Comparison of ENCODE assay signal across 8 cellular contexts in genomic region chr17:68011199-68011665, GRCh38. TPM values are rescaled to one million over a fixed set of nuclear protein-coding genes. Genes with fewer than 3 reads are reported as not detected.
DNase-seq lines count a peak whose midpoint lies in the region; ATAC-seq, FAIRE-seq and TF ChIP-seq lines count a peak whose summit lies in the region.

No MANE protein-coding gene starts in this region.

- peak; percentile 65 for DNase-seq in ELR (ENCODE audit: low read depth)
- peak; percentile 63 for DNase-seq in HT-29 (ENCODE audit: low spot score)
- DNase-seq in T-helper 9 cell = peak; percentile 68
- DNase-seq in K562 (ENCODE audit: extremely low read depth in 1 of 4, low spot score in 3 of 4) = peak; percentile 73 to 84 (median 74)
- peak; percentile 26 for DNase-seq in kidney tubule cell (ENCODE audit: low spot score)
- DNase-seq in stimulated activated CD4-positive, alpha-beta T cell treated with anti-CD3 and anti-CD28 coated beads, TNF-alpha, amount 100 ng/mL, for 4 hours (ENCODE audit: low read depth in 3 of 3) = peak in 2 of 3 experiments; percentile 29 to 44

- no peak overlapping the region for H3K4me3 ChIP-seq in K562

- peak; percentile 73 to 90 (median 76) for TF ChIP-seq CTCF in K562 (IDR thresholded peaks at IDR 0.05 in 2 of 3, conservative IDR thresholded peaks at IDR 0.05 in 1 of 3; ENCODE audit: insufficient read depth in 2 of 3, low read depth in 1 of 3, low read length in 3 of 3)

- peak; percentile 86 for FAIRE-seq in K562 (lab: Jason Lieb, UNC)

- in situ Hi-C loops in K562 (cut with MboI) = no loop called here

- peak overlapping the region; percentile 16 to 85; a peak in 2 of 4 replicates for H3K9ac ChIP-seq in K562 (ENCODE audit: insufficient read depth in 1 of 2, low read depth in 2 of 2, low read length in 2 of 2)

- no TSS peak for BruUV-seq in K562 (replicated peaks; lab: Mats Ljungman, UMichigan)

- ATAC-seq in K562 (peak; percentile 96), HG02840 (IDR thresholded peaks at IDR 0.05; ENCODE audit: low FRiP score, unreplicated experiment) (no peak), HG02973 (IDR thresholded peaks at IDR 0.05; ENCODE audit: unreplicated experiment) (no peak)

- POLR2A ChIA-PET in K562 (lab: Yijun Ruan, JAX) = no interaction called here

- no peaks in the 10 kb centered on the region; the same call in 1 of the 2 replicates for H3K9me3 ChIP-seq in K562 (replicated peaks; ENCODE audit: control insufficient read depth, insufficient read depth, low read depth, low read length)

- no peaks in the 10 kb centered on the region for H4K20me1 ChIP-seq in K562 (replicated peaks; ENCODE audit: control insufficient read depth, insufficient read depth, low read length)

- peaks cover 2 to 7% of the 10 kb centered on the region in 2 experiments; a peak in 3 of 5 replicates for H3K4me1 ChIP-seq in K562 (replicated peaks in 1 of 2; ENCODE audit: control insufficient read depth in 2 of 2, insufficient read depth in 2 of 2, low read length in 2 of 2)

- no peaks in the 10 kb centered on the region for H3K9me1 ChIP-seq in K562 (ENCODE audit: control insufficient read depth, insufficient read depth, low read length)

- CTCF ChIA-PET in K562 (lab: Yijun Ruan, JAX; ENCODE audit: low intra/inter-chr PET ratio) = no interaction called here

- intact Hi-C loops in K562 (cut with micrococcal nuclease) = loop anchor here (10.0 kb wide), 1 partner anchor 176 kb away; no protein-coding TSS in a partner anchor

- no peak for TF ChIP-seq EP300 in K562 (IDR thresholded peaks at IDR 0.05; ENCODE audit: low read length)

- H3K36me3 ChIP-seq in K562 (ENCODE audit: control insufficient read depth, insufficient read depth, low read length) = no peaks in the 10 kb centered on the region

- peak overlapping the region; percentile 62 for H3K4me2 ChIP-seq in K562 (ENCODE audit: insufficient read depth, low read length)

- 0 out of 3 replicates have a peak overlapping the region, but pooled peaks have one; percentile 19 for H3K27ac ChIP-seq in K562 (ENCODE audit: extremely low read depth, low read depth, low read length)

- 18% methylated on average over 16 of the region's 20 CpGs for WGBS in K562 (ENCODE audit: insufficient coverage, low coverage, missing lambda C conversion rate)

- no peak for TF ChIP-seq POLR2A in K562 (conservative IDR thresholded peaks at IDR 0.05)

- H3K27me3 ChIP-seq in K562 (ENCODE audit: control insufficient read depth in 2 of 2, insufficient read depth in 2 of 2, low read length in 2 of 2) = no peaks in the 10 kb centered on the region

- no peaks in the 10 kb centered on the region for H3K79me2 ChIP-seq in K562 (ENCODE audit: control insufficient read depth, insufficient read depth, low read length)

- H2AFZ ChIP-seq in K562 (ENCODE audit: low read depth, low read length) = peak overlapping the region; percentile 85

- peak in 1 of 2 experiments; percentile 58; a peak in 2 of 4 replicates for TF ChIP-seq RAD21 in K562 (CRISPR knock-in tag; conservative IDR thresholded peaks at IDR 0.05 in 1 of 2, IDR thresholded peaks at IDR 0.05 in 1 of 2)

TF ChIP-seq in K562, 482 proteins besides CTCF, POLR2A, EP300 and RAD21 (continues in another document):
- TF ChIP-seq CTCFL (IDR thresholded peaks at IDR 0.05; ENCODE audit: borderline replicate concordance, insufficient read depth, low read depth, low read length, poor library complexity, severe bottlenecking) = peak; percentile 18
- TF ChIP-seq NBN (IDR thresholded peaks at IDR 0.05; ENCODE audit: low read depth) = peak; percentile 20; the same call in 1 of the 2 replicates
- no peak for TF ChIP-seq NR2C2 (CRISPR knock-in tag; IDR thresholded peaks at IDR 0.05)
- peak; percentile 77 for TF ChIP-seq NR2C2 (tag; IDR thresholded peaks at IDR 0.05)
- TF ChIP-seq ARID1B (IDR thresholded peaks at IDR 0.05) = peak; percentile 39
- TF ChIP-seq SLC30A9 (CRISPR knock-in tag; IDR thresholded peaks at IDR 0.05) = no peak
- 0 out of 2 replicates have a peak, but pooled peaks have one; percentile 20 for TF ChIP-seq CREM (IDR thresholded peaks at IDR 0.05; ENCODE audit: low read depth)
- peak; percentile 85 for TF ChIP-seq BCOR (IDR thresholded peaks at IDR 0.05)
- peak in 2 of 3 experiments; percentile 36 to 60 for TF ChIP-seq YY1 (IDR thresholded peaks at IDR 0.05; ENCODE audit: borderline replicate concordance in 1 of 3, control insufficient read depth in 1 of 3, extremely low read depth in 1 of 3, insufficient read depth in 3 of 3, insufficient read length in 1 of 3, insufficient replicate concordance in 2 of 3, low read depth in 1 of 3, low read length in 2 of 3)
- peak; percentile 48; the same call in 1 of the 2 replicates for TF ChIP-seq NKRF (IDR thresholded peaks at IDR 0.05; ENCODE audit: borderline replicate concordance)
- TF ChIP-seq SMC3 (conservative IDR thresholded peaks at IDR 0.05; ENCODE audit: insufficient read depth, low read depth, low read length) = peak; percentile 41; the same call in 1 of the 2 replicates
- peak; percentile 80 for TF ChIP-seq SMARCA5 (IDR thresholded peaks at IDR 0.05)

RNA-seq across cellular contexts. Expression of gene C17orf58, which starts 15.0 kb away (rescaled TPM):
- 40.7 and 45.7 TPM in 2 replicates for total RNA-seq in HT-29 (2014; rRNA removed; shearing (Covaris generic))
- 8.4 TPM in 2 replicates for total RNA-seq in K562 (2011; cell fraction: chromatin; rRNA removed; ENCODE audit: low replicate concordance)
- total RNA-seq in K562 (2011; cell fraction: nucleolus; rRNA removed) = 9.0 and 9.7 TPM in 2 replicates
- 9.8 and 10.7 TPM in 2 replicates for total RNA-seq in K562 (2011; cell fraction: nucleoplasm; rRNA removed)
- total RNA-seq in K562 (2014; rRNA removed) = 37.4 and 42.5 TPM in 2 replicates
- total RNA-seq in K562 (2014; rRNA removed; fragmentation: Illumina TruSeq; extraction: Trizol) = 23.6 and 24.7 TPM in 2 replicates
- total RNA-seq in K562 (2015; rRNA removed; fragmentation: Illumina TruSeq; extraction: Trizol) = 17.0 and 17.8 TPM in 2 replicates
- 25.2 and 27.6 TPM in 2 replicates for total RNA-seq in K562 (2021)
- 29.2 and 32.7 TPM in 2 replicates for polyA plus RNA-seq in K562 (2011; rRNA removed)
- polyA plus RNA-seq in K562 (2011; cell fraction: cytosol; rRNA removed) = 22.6 and 29.6 TPM in 2 replicates
- polyA plus RNA-seq in K562 (2011; cell fraction: nucleus; rRNA removed) = 15.5 and 16.7 TPM in 2 replicates
- polyA plus RNA-seq in K562 (2012) = 19.9 and 20.2 TPM in 2 replicates
- polyA plus RNA-seq in K562 (2014; fragmentation: Illumina TruSeq; extraction: Trizol) = 22.7 and 27.6 TPM in 2 replicates
- 1 to 10 TPM; 8.6 to 9.9 TPM for polyA plus RNA-seq in K562 (2014; fragmentation: Nextera tagmentation; extraction: Ambion mirVana)
- polyA plus RNA-seq in K562 (2014; rRNA removed) = 32.7 and 35.3 TPM in 2 replicates
- polyA minus RNA-seq in K562 (2011; rRNA and poly(A)+ RNA removed) = 14.0 and 16.2 TPM in 2 replicates
- 7.6 and 11.4 TPM in 2 replicates for polyA minus RNA-seq in K562 (2011; cell fraction: cytosol; rRNA and poly(A)+ RNA removed)
- polyA minus RNA-seq in K562 (2011; cell fraction: nucleus; rRNA and poly(A)+ RNA removed) = 3.9 and 4.7 TPM in 2 replicates

RNA-seq across cellular contexts. Expression of gene KPNA2, which starts 24.3 kb away (rescaled TPM):
- 148 and 150 TPM in 2 replicates for total RNA-seq in HT-29 (2014; rRNA removed; shearing (Covaris generic))
- total RNA-seq in K562 (2011; cell fraction: chromatin; rRNA removed; ENCODE audit: low replicate concordance) = 165 and 234 TPM in 2 replicates
- 104 and 108 TPM in 2 replicates for total RNA-seq in K562 (2011; cell fraction: nucleolus; rRNA removed)
- 115 and 124 TPM in 2 replicates for total RNA-seq in K562 (2011; cell fraction: nucleoplasm; rRNA removed)
- total RNA-seq in K562 (2014; rRNA removed) (132 and 140 TPM in 2 replicates), K562 (2014; rRNA removed; fragmentation: Illumina TruSeq; extraction: Trizol) (241 and 267 TPM in 2 replicates), K562 (2015; rRNA removed; fragmentation: Illumina TruSeq; extraction: Trizol) (235 and 243 TPM in 2 replicates), K562 (2021) (219 and 223 TPM in 2 replicates)
- polyA plus RNA-seq in K562 (2011; rRNA removed) (200 and 229 TPM in 2 replicates), K562 (2014; fragmentation: Illumina TruSeq; extraction: Trizol) (232 and 250 TPM in 2 replicates), K562 (2014; fragmentation: Nextera tagmentation; extraction: Ambion mirVana) (100 to 1,000 TPM; 594 to 984 TPM), K562 (2014; rRNA removed) (136 and 162 TPM in 2 replicates)
- 215 and 240 TPM in 2 replicates for polyA plus RNA-seq in K562 (2011; cell fraction: cytosol; rRNA removed)
- polyA plus RNA-seq in K562 (2011; cell fraction: nucleus; rRNA removed) = 127 and 151 TPM in 2 replicates
- 168 and 218 TPM in 2 replicates for polyA plus RNA-seq in K562 (2012)
- 466 and 590 TPM in 2 replicates for polyA minus RNA-seq in K562 (2011; rRNA and poly(A)+ RNA removed)
- polyA minus RNA-seq in K562 (2011; cell fraction: cytosol; rRNA and poly(A)+ RNA removed) = 201 and 253 TPM in 2 replicates
- polyA minus RNA-seq in K562 (2011; cell fraction: nucleus; rRNA and poly(A)+ RNA removed) = 75.3 and 108 TPM in 2 replicates
